Comparison of ENCODE assay signal across 9 cellular contexts in the genomic region with DNA sequence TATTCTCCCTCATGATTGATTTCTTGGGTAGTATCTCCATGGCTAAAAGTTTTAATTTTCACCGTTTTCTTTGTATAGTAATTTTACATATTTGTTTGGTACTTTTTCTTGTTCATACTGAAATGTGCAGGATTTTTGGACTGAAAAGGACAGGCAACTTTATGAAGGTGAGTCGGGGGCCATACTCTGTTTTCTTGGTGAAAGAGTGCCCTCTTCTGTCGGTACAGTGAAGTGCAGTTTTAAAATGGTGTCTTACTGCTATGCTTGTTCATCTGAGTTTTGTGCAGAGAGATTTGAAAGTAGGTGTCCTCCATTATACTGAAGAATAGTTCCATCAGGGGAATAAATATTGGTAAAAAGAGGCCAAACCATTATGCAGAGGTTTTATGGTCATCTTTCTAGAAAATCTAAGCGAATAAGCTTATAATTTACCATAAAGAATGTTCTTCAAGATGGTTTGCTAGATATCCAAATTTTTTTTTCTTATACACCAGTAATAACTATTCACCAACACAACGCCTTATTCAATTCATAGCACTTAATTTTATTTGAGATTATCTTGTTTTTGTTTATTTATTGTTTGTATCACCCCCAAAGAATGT. TPM values are rescaled to one million over a fixed set of nuclear protein-coding genes. Genes with fewer than 3 reads are reported as not detected.
A peak's percentile ranks its signal among the peaks of the same experiment; 100 is the strongest.
DNase-seq lines count a peak whose midpoint lies in the region; ATAC-seq and TF ChIP-seq lines count a peak whose summit lies in the region.
"Had no signal": no experiment of that assay in that cellular context is flagged by ENCODE, and none has a peak within 500 bp of the region (broad histone marks: within the 10 kb centered on the region; RNA-seq: fewer than 3 reads in every experiment).

No MANE protein-coding gene starts in this region.

- H3K4me3 ChIP-seq in SK-N-SH (ENCODE audit: low read depth in 2 of 2, low read length in 1 of 2), result no peak overlapping the region; a peak in 1 of 4 replicates
- H3K4me3 ChIP-seq: skin epidermis had no signal

- no peaks in the 10 kb centered on the region for H3K9me3 ChIP-seq in SK-N-SH

- peak; percentile 72 for TF ChIP-seq RAD21 in SK-N-SH (IDR thresholded peaks at IDR 0.05; ENCODE audit: low read length)

- H3F3A ChIP-seq in SK-N-SH (replicated peaks; ENCODE audit: insufficient read depth), result no peaks in the 10 kb centered on the region

- H3K27me3 ChIP-seq in SK-N-SH (ENCODE audit: insufficient read depth), result no peaks in the 10 kb centered on the region; the same call in 1 of the 2 replicates

- H3K4me1 ChIP-seq in SK-N-SH (ENCODE audit: control insufficient read depth in 1 of 2, insufficient read depth in 2 of 2, low read depth in 1 of 2, low read length in 1 of 2), result no peaks in the 10 kb centered on the region; a peak in 1 of 4 replicates

- no peak for TF ChIP-seq EP300 in SK-N-SH (IDR thresholded peaks at IDR 0.05; ENCODE audit: borderline replicate concordance in 1 of 2, low read depth in 1 of 2, low read length in 1 of 2)

- in situ Hi-C loops in KBM-7 (cut with MboI; ENCODE audit: low pct_unique_long_range_greater_than_20kb, low sequenced_read_pairs), result no loop called here

- H3K4me2 ChIP-seq in SK-N-SH, result no peak overlapping the region

- H3K36me3 ChIP-seq in SK-N-SH (replicated peaks in 1 of 2; ENCODE audit: control insufficient read depth in 1 of 2, insufficient read depth in 2 of 2, low read length in 1 of 2), result no peaks in the 10 kb centered on the region

- H3K9ac ChIP-seq in SK-N-SH, result no peak overlapping the region

- no peak overlapping the region for H2AFZ ChIP-seq in SK-N-SH (ENCODE audit: low read depth)

- CTCF ChIA-PET in SK-N-SH (lab: Yijun Ruan, JAX), result interaction anchor here (0.6 to 4.4 kb wide), 30 partner anchors 8 to 187 kb away, joined by 3 to 42 read pairs (median 4); partner anchors contain the start of gene SERPINB12

- DNase-seq in COLO668 (lab: John Stamatoyannopoulos, UW; ENCODE audit: unreplicated experiment) (peak; percentile 14), KBM-7 (peak; percentile 73), SK-N-SH (peak; percentile 28), germinal center (ENCODE audit: low spot score) (peak; percentile 9), superior temporal gyrus (ENCODE audit: extremely low spot score) (peak; percentile 34)

- WGBS in SK-N-SH (ENCODE audit: low lambda C conversion rate), result 2% methylated on average over 5 of the region's 5 CpGs

- H3K79me2 ChIP-seq in SK-N-SH (ENCODE audit: insufficient read depth), result no peaks in the 10 kb centered on the region

- H3K9me2 ChIP-seq in SK-N-SH, result no peaks in the 10 kb centered on the region

- no peaks in the 10 kb centered on the region for H4K20me1 ChIP-seq in SK-N-SH (ENCODE audit: insufficient read depth)

- POLR2A ChIA-PET in SK-N-SH (lab: Yijun Ruan, JAX), result no interaction called here

- ATAC-seq in GM18858 (IDR thresholded peaks at IDR 0.05; ENCODE audit: unreplicated experiment) (peak; percentile 69), GM19023 (IDR thresholded peaks at IDR 0.05; ENCODE audit: unreplicated experiment) (no peak), GM21360 (IDR thresholded peaks at IDR 0.05; ENCODE audit: unreplicated experiment) (no peak)

- TF ChIP-seq CTCF in SK-N-SH (IDR thresholded peaks at IDR 0.05), result peak; percentile 72

- H3K27ac ChIP-seq in SK-N-SH (ENCODE audit: low read depth in 2 of 2, low read length in 1 of 2), result no peak overlapping the region
- H3K27ac ChIP-seq: skin epidermis had no signal

TF ChIP-seq in SK-N-SH, 30 proteins besides CTCF, POLR2A, EP300 and RAD21:
- no peak for TF ChIP-seq GABPA (IDR thresholded peaks at IDR 0.05; ENCODE audit: low read depth)
- no peak for TF ChIP-seq YY1 (IDR thresholded peaks at IDR 0.05; ENCODE audit: low read depth)
- TF ChIP-seq, protein P1, sequence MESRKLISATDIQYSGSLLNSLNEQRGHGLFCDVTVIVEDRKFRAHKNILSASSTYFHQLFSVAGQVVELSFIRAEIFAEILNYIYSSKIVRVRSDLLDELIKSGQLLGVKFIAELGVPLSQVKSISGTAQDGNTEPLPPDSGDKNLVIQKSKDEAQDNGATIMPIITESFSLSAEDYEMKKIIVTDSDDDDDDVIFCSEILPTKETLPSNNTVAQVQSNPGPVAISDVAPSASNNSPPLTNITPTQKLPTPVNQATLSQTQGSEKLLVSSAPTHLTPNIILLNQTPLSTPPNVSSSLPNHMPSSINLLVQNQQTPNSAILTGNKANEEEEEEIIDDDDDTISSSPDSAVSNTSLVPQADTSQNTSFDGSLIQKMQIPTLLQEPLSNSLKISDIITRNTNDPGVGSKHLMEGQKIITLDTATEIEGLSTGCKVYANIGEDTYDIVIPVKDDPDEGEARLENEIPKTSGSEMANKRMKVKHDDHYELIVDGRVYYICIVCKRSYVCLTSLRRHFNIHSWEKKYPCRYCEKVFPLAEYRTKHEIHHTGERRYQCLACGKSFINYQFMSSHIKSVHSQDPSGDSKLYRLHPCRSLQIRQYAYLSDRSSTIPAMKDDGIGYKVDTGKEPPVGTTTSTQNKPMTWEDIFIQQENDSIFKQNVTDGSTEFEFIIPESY (IDR thresholded peaks at IDR 0.05; ENCODE audit: borderline replicate concordance, low read depth), result no peak
- TF ChIP-seq IRF3 (IDR thresholded peaks at IDR 0.05; ENCODE audit: low read depth, low read length), result no peak
- TF ChIP-seq SMC3 (IDR thresholded peaks at IDR 0.05; ENCODE audit: low read depth, low read length), result peak; percentile 56

RNA-seq across cellular contexts. Expression of gene SERPINB13, which starts 8.7 kb away (rescaled TPM):
- not detected in 2 replicates for polyA plus RNA-seq in SK-N-SH (2012; rRNA removed)
- polyA plus RNA-seq in SK-N-SH (2012; cell fraction: cytosol; rRNA removed), result not detected in 2 replicates
- polyA plus RNA-seq in SK-N-SH (2012; cell fraction: nucleus; rRNA removed), result not detected in 2 replicates

RNA-seq across cellular contexts. Expression of gene SERPINB12, which starts 36.3 kb away (rescaled TPM):
- polyA plus RNA-seq in SK-N-SH (2012; rRNA removed), result not detected in 2 replicates
- not detected in 2 replicates for polyA plus RNA-seq in SK-N-SH (2012; cell fraction: cytosol; rRNA removed)
- not detected in 2 replicates for polyA plus RNA-seq in SK-N-SH (2012; cell fraction: nucleus; rRNA removed)

Comparison
In these comparisons a context has a peak if more than half of its experiments do, and no peak if none do; other contexts are left out.
1. DNase-seq: peak in every context shown above with its lines; median percentile 73 in KBM-7; 34 in superior temporal gyrus; 28 in SK-N-SH; 14 in COLO668; 9 in germinal center.